Comparison of ENCODE assay signal across 1 cellular context in genomic region chr2:135948141-135948540, GRCh38.
TF ChIP-seq lines count a peak whose summit lies in the region.

No MANE protein-coding gene starts in this region.

TF ChIP-seq in HEK293, 187 proteins besides CTCF, POLR2A, EP300 and RAD21 (continued from another document):
- TF ChIP-seq ZNF280D (tag by site-specific recombination; IDR thresholded peaks at IDR 0.05) (no peak), ZNF24 (tag by site-specific recombination; IDR thresholded peaks at IDR 0.05) (no peak), ZNF623 (tag by site-specific recombination; IDR thresholded peaks at IDR 0.05) (no peak), ZNF202 (tag by site-specific recombination; IDR thresholded peaks at IDR 0.05; ENCODE audit: borderline replicate concordance) (no peak), OSR2 (tag by site-specific recombination; IDR thresholded peaks at IDR 0.05) (no peak), ZNF513 (tag by site-specific recombination; IDR thresholded peaks at IDR 0.05) (no peak), ZNF394 (tag by site-specific recombination; IDR thresholded peaks at IDR 0.05; ENCODE audit: borderline replicate concordance) (no peak), ZNF596 (tag by site-specific recombination; IDR thresholded peaks at IDR 0.05) (no peak), ZNF366 (tag by site-specific recombination; conservative IDR thresholded peaks at IDR 0.05) (no peak), ZBTB11 (tag by site-specific recombination; conservative IDR thresholded peaks at IDR 0.05; ENCODE audit: low read depth) (no peak), AEBP2 (tag by site-specific recombination; IDR thresholded peaks at IDR 0.05; ENCODE audit: borderline replicate concordance) (no peak)
